1 cellular context compared by ENCODE assay signal in the genomic region with DNA sequence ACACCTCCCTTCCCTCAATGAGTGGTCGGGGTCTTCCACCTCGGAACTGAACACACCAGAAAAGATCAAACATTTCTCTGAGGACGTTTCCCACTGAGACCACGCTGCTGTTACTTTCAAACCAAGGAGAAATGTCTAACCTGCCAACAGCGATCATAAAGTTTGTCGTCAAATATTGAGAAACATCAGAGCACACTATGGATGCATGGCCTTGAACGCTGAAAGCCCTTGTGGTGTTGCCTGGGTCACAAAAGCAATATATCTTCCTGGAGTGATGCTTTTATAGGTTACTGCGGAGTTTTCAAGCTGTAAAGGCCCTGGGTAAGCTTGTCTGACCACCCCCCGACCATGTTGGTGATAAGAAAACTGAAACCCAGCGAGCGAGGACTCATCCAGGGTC.
TF ChIP-seq lines count a peak whose summit lies in the region.

No MANE protein-coding gene starts in this region.

TF ChIP-seq in HepG2, 621 proteins besides CTCF, POLR2A, EP300 and RAD21 (continued from another document and continues in another):
- TF ChIP-seq, protein P1, sequence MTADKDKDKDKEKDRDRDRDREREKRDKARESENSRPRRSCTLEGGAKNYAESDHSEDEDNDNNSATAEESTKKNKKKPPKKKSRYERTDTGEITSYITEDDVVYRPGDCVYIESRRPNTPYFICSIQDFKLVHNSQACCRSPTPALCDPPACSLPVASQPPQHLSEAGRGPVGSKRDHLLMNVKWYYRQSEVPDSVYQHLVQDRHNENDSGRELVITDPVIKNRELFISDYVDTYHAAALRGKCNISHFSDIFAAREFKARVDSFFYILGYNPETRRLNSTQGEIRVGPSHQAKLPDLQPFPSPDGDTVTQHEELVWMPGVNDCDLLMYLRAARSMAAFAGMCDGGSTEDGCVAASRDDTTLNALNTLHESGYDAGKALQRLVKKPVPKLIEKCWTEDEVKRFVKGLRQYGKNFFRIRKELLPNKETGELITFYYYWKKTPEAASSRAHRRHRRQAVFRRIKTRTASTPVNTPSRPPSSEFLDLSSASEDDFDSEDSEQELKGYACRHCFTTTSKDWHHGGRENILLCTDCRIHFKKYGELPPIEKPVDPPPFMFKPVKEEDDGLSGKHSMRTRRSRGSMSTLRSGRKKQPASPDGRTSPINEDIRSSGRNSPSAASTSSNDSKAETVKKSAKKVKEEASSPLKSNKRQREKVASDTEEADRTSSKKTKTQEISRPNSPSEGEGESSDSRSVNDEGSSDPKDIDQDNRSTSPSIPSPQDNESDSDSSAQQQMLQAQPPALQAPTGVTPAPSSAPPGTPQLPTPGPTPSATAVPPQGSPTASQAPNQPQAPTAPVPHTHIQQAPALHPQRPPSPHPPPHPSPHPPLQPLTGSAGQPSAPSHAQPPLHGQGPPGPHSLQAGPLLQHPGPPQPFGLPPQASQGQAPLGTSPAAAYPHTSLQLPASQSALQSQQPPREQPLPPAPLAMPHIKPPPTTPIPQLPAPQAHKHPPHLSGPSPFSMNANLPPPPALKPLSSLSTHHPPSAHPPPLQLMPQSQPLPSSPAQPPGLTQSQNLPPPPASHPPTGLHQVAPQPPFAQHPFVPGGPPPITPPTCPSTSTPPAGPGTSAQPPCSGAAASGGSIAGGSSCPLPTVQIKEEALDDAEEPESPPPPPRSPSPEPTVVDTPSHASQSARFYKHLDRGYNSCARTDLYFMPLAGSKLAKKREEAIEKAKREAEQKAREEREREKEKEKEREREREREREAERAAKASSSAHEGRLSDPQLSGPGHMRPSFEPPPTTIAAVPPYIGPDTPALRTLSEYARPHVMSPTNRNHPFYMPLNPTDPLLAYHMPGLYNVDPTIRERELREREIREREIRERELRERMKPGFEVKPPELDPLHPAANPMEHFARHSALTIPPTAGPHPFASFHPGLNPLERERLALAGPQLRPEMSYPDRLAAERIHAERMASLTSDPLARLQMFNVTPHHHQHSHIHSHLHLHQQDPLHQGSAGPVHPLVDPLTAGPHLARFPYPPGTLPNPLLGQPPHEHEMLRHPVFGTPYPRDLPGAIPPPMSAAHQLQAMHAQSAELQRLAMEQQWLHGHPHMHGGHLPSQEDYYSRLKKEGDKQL (CRISPR knock-in tag; IDR thresholded peaks at IDR 0.05; ENCODE audit: low read depth): 0 out of 2 replicates have a peak, but pooled peaks have one; percentile 44
- TF ChIP-seq SALL1 (CRISPR knock-in tag; IDR thresholded peaks at IDR 0.05) (peak; percentile 93), REPIN1 (CRISPR knock-in tag; IDR thresholded peaks at IDR 0.05; ENCODE audit: borderline replicate concordance, low read depth) (peak; percentile 81), AFF4 (CRISPR knock-in tag; IDR thresholded peaks at IDR 0.05) (no peak; the same call in 1 of the 2 replicates), SOX6 (IDR thresholded peaks at IDR 0.05) (no peak), SOX6 (CRISPR knock-in tag; IDR thresholded peaks at IDR 0.05) (peak; percentile 68), ARNT2 (CRISPR knock-in tag; IDR thresholded peaks at IDR 0.05; ENCODE audit: low read depth) (peak; percentile 71; the same call in 1 of the 2 replicates), ARNTL (CRISPR knock-in tag; IDR thresholded peaks at IDR 0.05) (0 out of 2 replicates have a peak, but pooled peaks have one; percentile 39), BHLHE40 (IDR thresholded peaks at IDR 0.05; ENCODE audit: low read length) (0 out of 2 replicates have a peak, but pooled peaks have one; percentile 33), NR2C2 (CRISPR knock-in tag; IDR thresholded peaks at IDR 0.05; ENCODE audit: borderline replicate concordance) (peak; percentile 18; the same call in 1 of the 2 replicates), HOXA5 (CRISPR knock-in tag; IDR thresholded peaks at IDR 0.05) (peak; percentile 96), HOXA3 (CRISPR knock-in tag; IDR thresholded peaks at IDR 0.05) (peak; percentile 74), FOXP4 (CRISPR knock-in tag; IDR thresholded peaks at IDR 0.05) (peak; percentile 50; the same call in 1 of the 2 replicates), DPF2 (CRISPR knock-in tag; IDR thresholded peaks at IDR 0.05; ENCODE audit: borderline replicate concordance, low read depth) (peak; percentile 27; the same call in 1 of the 2 replicates), ZNF83 (CRISPR knock-in tag; IDR thresholded peaks at IDR 0.05; ENCODE audit: borderline replicate concordance) (0 out of 2 replicates have a peak, but pooled peaks have one; percentile 29), ELF3 (CRISPR knock-in tag; IDR thresholded peaks at IDR 0.05) (peak; percentile 64), JDP2 (CRISPR knock-in tag; IDR thresholded peaks at IDR 0.05; ENCODE audit: borderline replicate concordance) (no peak), ELF1 (CRISPR knock-in tag; IDR thresholded peaks at IDR 0.05) (peak; percentile 24; the same call in 1 of the 2 replicates), SP1 (IDR thresholded peaks at IDR 0.05) (no peak), SP1 (CRISPR knock-in tag; IDR thresholded peaks at IDR 0.05) (0 out of 2 replicates have a peak, but pooled peaks have one; percentile 21), GATAD1 (CRISPR knock-in tag; IDR thresholded peaks at IDR 0.05) (peak; percentile 41; the same call in 1 of the 2 replicates), ISL2 (CRISPR knock-in tag; IDR thresholded peaks at IDR 0.05) (peak; percentile 73), RCOR2 (CRISPR knock-in tag; IDR thresholded peaks at IDR 0.05) (peak; percentile 71), ZFP1 (CRISPR knock-in tag; IDR thresholded peaks at IDR 0.05) (0 out of 2 replicates have a peak, but pooled peaks have one; percentile 26), PAWR (CRISPR knock-in tag; IDR thresholded peaks at IDR 0.05; ENCODE audit: borderline replicate concordance) (no peak), MED13 (CRISPR knock-in tag; IDR thresholded peaks at IDR 0.05) (peak; percentile 69; the same call in 1 of the 2 replicates), CBX5 (CRISPR knock-in tag; IDR thresholded peaks at IDR 0.05; ENCODE audit: borderline replicate concordance) (peak; percentile 56; the same call in 1 of the 2 replicates), ESRRA (CRISPR knock-in tag; IDR thresholded peaks at IDR 0.05; ENCODE audit: low read depth) (0 out of 2 replicates have a peak, but pooled peaks have one; percentile 60), ZNF136 (CRISPR knock-in tag; IDR thresholded peaks at IDR 0.05; ENCODE audit: low read depth) (no peak), NFIB (CRISPR knock-in tag; IDR thresholded peaks at IDR 0.05; ENCODE audit: borderline replicate concordance) (no peak), AKAP8 (CRISPR knock-in tag; IDR thresholded peaks at IDR 0.05) (no peak), ZNF44 (CRISPR knock-in tag; IDR thresholded peaks at IDR 0.05) (no peak; the same call in 1 of the 2 replicates), ZNF430 (CRISPR knock-in tag; IDR thresholded peaks at IDR 0.05) (peak; percentile 1; the same call in 1 of the 2 replicates), ZMYM4 (CRISPR knock-in tag; IDR thresholded peaks at IDR 0.05) (0 out of 2 replicates have a peak, but pooled peaks have one; percentile 28), ZNF280D (CRISPR knock-in tag; IDR thresholded peaks at IDR 0.05) (0 out of 2 replicates have a peak, but pooled peaks have one; percentile 35), SPEN (CRISPR knock-in tag; IDR thresholded peaks at IDR 0.05; ENCODE audit: low read depth) (peak; percentile 42; the same call in 1 of the 2 replicates)
- TF ChIP-seq, protein P2, sequence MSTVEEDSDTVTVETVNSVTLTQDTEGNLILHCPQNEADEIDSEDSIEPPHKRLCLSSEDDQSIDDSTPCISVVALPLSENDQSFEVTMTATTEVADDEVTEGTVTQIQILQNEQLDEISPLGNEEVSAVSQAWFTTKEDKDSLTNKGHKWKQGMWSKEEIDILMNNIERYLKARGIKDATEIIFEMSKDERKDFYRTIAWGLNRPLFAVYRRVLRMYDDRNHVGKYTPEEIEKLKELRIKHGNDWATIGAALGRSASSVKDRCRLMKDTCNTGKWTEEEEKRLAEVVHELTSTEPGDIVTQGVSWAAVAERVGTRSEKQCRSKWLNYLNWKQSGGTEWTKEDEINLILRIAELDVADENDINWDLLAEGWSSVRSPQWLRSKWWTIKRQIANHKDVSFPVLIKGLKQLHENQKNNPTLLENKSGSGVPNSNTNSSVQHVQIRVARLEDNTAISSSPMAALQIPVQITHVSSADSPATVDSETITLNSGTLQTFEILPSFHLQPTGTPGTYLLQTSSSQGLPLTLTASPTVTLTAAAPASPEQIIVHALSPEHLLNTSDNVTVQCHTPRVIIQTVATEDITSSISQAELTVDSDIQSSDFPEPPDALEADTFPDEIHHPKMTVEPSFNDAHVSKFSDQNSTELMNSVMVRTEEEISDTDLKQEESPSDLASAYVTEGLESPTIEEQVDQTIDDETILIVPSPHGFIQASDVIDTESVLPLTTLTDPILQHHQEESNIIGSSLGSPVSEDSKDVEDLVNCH (CRISPR knock-in tag; IDR thresholded peaks at IDR 0.05): no peak
- TF ChIP-seq, protein P3, sequence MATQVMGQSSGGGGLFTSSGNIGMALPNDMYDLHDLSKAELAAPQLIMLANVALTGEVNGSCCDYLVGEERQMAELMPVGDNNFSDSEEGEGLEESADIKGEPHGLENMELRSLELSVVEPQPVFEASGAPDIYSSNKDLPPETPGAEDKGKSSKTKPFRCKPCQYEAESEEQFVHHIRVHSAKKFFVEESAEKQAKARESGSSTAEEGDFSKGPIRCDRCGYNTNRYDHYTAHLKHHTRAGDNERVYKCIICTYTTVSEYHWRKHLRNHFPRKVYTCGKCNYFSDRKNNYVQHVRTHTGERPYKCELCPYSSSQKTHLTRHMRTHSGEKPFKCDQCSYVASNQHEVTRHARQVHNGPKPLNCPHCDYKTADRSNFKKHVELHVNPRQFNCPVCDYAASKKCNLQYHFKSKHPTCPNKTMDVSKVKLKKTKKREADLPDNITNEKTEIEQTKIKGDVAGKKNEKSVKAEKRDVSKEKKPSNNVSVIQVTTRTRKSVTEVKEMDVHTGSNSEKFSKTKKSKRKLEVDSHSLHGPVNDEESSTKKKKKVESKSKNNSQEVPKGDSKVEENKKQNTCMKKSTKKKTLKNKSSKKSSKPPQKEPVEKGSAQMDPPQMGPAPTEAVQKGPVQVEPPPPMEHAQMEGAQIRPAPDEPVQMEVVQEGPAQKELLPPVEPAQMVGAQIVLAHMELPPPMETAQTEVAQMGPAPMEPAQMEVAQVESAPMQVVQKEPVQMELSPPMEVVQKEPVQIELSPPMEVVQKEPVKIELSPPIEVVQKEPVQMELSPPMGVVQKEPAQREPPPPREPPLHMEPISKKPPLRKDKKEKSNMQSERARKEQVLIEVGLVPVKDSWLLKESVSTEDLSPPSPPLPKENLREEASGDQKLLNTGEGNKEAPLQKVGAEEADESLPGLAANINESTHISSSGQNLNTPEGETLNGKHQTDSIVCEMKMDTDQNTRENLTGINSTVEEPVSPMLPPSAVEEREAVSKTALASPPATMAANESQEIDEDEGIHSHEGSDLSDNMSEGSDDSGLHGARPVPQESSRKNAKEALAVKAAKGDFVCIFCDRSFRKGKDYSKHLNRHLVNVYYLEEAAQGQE (IDR thresholded peaks at IDR 0.05; ENCODE audit: borderline replicate concordance in 1 of 2, low read depth in 1 of 2, low read length in 2 of 2): peak in 1 of 2 experiments; percentile 8; a peak in 1 of 4 replicates
